In the genomic region with DNA sequence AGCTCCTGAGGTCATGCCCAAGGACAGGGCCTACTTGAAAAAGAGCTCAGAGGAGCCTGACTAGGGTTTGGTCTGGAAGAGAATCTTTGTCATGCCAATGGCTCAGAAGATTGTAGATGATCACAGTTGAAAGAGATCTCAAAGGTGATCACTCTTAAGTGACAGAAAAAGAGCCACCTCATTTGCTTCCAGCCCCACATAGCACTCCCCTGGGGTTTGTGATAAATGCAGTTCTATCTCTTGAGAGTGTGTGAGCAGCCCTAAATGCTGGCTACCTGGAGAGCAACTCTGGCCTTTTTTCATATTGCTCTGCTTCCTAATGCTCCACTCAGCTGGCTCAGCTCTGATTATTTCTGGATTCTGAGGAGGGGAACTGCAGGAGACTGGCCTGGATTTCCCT, we compare ENCODE assay signal across 1 cellular context.
TF ChIP-seq lines count a peak whose summit lies in the region.

No MANE protein-coding gene starts in this region.

TF ChIP-seq in WTC11, 78 proteins besides CTCF, POLR2A, EP300 and RAD21 (continued from another document):
- TF ChIP-seq, protein P1, sequence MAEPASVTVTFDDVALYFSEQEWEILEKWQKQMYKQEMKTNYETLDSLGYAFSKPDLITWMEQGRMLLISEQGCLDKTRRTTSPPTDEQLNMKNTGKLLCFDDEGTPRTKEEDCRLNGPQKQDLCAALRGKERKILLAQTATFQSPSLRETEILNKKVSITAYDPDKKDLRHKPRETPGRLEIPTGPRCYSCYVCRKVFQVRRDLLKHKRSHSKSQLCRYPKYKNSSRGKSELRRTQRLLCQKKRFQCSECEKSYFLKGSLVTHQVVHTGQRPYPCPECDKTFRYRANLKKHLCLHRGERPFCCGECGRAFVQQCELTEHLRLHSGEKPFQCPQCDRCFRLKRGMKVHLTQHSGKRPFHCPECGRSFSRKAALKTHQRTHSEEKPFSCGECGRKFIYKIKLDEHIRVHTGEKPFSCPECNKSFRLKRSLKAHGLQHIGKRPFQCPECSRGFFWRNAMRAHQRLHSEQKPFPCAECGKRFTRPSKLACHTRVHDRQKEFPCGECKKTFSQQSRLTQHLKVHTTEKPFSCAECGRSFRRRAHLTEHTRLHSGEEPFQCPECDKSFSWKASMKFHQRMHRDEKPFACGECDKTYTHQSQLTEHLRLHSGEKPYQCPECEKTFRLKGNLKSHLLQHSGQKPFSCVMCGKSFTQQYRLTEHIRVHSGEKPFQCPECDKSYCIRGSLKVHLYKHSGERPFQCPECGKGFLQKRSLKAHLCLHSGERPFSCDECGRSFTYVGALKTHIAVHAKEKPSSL (CRISPR knock-in tag; conservative IDR thresholded peaks at IDR 0.05) = no peak
- TF ChIP-seq GRHL2 (CRISPR knock-in tag; IDR thresholded peaks at IDR 0.05; ENCODE audit: insufficient replicate concordance, severe bottlenecking) = no peak
- no peak for TF ChIP-seq HMGA2 (CRISPR knock-in tag; IDR thresholded peaks at IDR 0.05)
- TF ChIP-seq, protein P2, sequence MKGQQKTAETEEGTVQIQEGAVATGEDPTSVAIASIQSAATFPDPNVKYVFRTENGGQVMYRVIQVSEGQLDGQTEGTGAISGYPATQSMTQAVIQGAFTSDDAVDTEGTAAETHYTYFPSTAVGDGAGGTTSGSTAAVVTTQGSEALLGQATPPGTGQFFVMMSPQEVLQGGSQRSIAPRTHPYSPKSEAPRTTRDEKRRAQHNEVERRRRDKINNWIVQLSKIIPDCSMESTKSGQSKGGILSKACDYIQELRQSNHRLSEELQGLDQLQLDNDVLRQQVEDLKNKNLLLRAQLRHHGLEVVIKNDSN (CRISPR knock-in tag; IDR thresholded peaks at IDR 0.05) = no peak
- TF ChIP-seq PRRX2 (CRISPR knock-in tag; IDR thresholded peaks at IDR 0.05) = no peak
- TF ChIP-seq CBFB (CRISPR knock-in tag; IDR thresholded peaks at IDR 0.05; ENCODE audit: low read depth) = no peak
